In genomic region chr5:151023651-151024050, GRCh38 we compare ENCODE assay signal across 11 cellular contexts. TPM values are rescaled to one million over a fixed set of nuclear protein-coding genes. Genes with fewer than 3 reads are reported as not detected.
DNase-seq lines count a peak whose midpoint lies in the region; ATAC-seq, FAIRE-seq and TF ChIP-seq lines count a peak whose summit lies in the region.
"Had no signal": no experiment of that assay in that cellular context is flagged by ENCODE, and none has a peak within 500 bp of the region (broad histone marks: within the 10 kb centered on the region; RNA-seq: fewer than 3 reads in every experiment).

No MANE protein-coding gene starts in this region.

- H3K27ac ChIP-seq in CD8-positive, alpha-beta memory T cell (ENCODE audit: low read depth, low read length) = peak overlapping the region; percentile 32
- H3K27ac ChIP-seq in astrocyte (ENCODE audit: low read depth, low read length) (no peak overlapping the region), heart right ventricle (peak overlapping the region; percentile 76 to 96 (median 92)), sigmoid colon (peak overlapping the region; percentile 71 to 83 (median 78)), endodermal cell (ENCODE audit: low read depth, low read length) (no peak overlapping the region), MM.1S (ENCODE audit: low read length) (no peak overlapping the region)

- 28 to 29% methylated on average over 8 of the region's 8 CpGs for WGBS in heart right ventricle, 2 donors
- 31 to 62% methylated on average over 8 of the region's 8 CpGs for WGBS in sigmoid colon, 2 donors
- WGBS in endodermal cell (ENCODE audit: insufficient coverage in 1 of 2, insufficient read length in 1 of 2), 2 experiments = 95 to 100% methylated on average over 6 to 8 of the region's 8 CpGs

- no peak for TF ChIP-seq EP300 in sigmoid colon (IDR thresholded peaks at IDR 0.05)

- H3K36me3 ChIP-seq in CD8-positive, alpha-beta memory T cell (ENCODE audit: insufficient read depth, low read length) = peaks cover 7% of the 10 kb centered on the region
- H3K36me3 ChIP-seq in astrocyte (ENCODE audit: insufficient read depth, low read length) = peaks cover 9% of the 10 kb centered on the region
- H3K36me3 ChIP-seq in heart right ventricle = peaks cover 0 to 42% (median 15%) of the 10 kb centered on the region in 9 donors
- H3K36me3 ChIP-seq in sigmoid colon = peaks cover 8 to 31% (median 14%) of the 10 kb centered on the region in 4 donors
- peaks cover 15% of the 10 kb centered on the region for H3K36me3 ChIP-seq in endodermal cell (ENCODE audit: control insufficient read depth, insufficient read depth, low read length)
- H3K36me3 ChIP-seq in MM.1S (replicated peaks; ENCODE audit: insufficient read depth, low read length) = no peaks in the 10 kb centered on the region

- no peaks in the 10 kb centered on the region for H3K9me3 ChIP-seq in CD8-positive, alpha-beta memory T cell (ENCODE audit: low read length)
- H3K9me3 ChIP-seq in astrocyte (ENCODE audit: insufficient read depth, low read depth, low read length) = no peaks in the 10 kb centered on the region
- no peaks in the 10 kb centered on the region for H3K9me3 ChIP-seq in heart right ventricle
- no peaks in the 10 kb centered on the region for H3K9me3 ChIP-seq in sigmoid colon
- H3K9me3 ChIP-seq in endodermal cell (ENCODE audit: control insufficient read depth, low read length) = no peaks in the 10 kb centered on the region
- H3K9me3 ChIP-seq in MM.1S (replicated peaks; ENCODE audit: insufficient read depth, low read length) = no peaks in the 10 kb centered on the region

- H2AFZ ChIP-seq in astrocyte (ENCODE audit: low read depth, low read length) (no peak overlapping the region), MM.1S (ENCODE audit: low read length) (no peak overlapping the region)

- H3K9me2 ChIP-seq in MM.1S (replicated peaks; ENCODE audit: insufficient read depth, low read length) = no peaks in the 10 kb centered on the region

- CTCF ChIA-PET in CD8-positive, alpha-beta memory T cell (lab: Charles Lee) = interaction anchor here (1.1 kb wide), 1 partner anchor 10 kb away, joined by 4 read pairs; no protein-coding TSS in a partner anchor

- no peaks in the 10 kb centered on the region for H4K20me1 ChIP-seq in astrocyte (ENCODE audit: insufficient read depth, low read length)
- H4K20me1 ChIP-seq in MM.1S (ENCODE audit: insufficient read depth, low read length) = no peaks in the 10 kb centered on the region

- no peak overlapping the region for H3K4me3 Mint-ChIP-seq in CD8-positive, alpha-beta memory T cell
- no peak overlapping the region for H3K4me3 Mint-ChIP-seq in astrocyte (ENCODE audit: unreplicated experiment)
- no peak overlapping the region for H3K4me3 Mint-ChIP-seq in endodermal cell
- H3K4me3 Mint-ChIP-seq: activated B cell treated with CpG ODN at 0.5 μM for 24 hours; activated naive CD4-positive, alpha-beta T cell treated with anti-CD3 and anti-CD28 coated beads, Interleukin-2, amount 50 U/mL, for 24 hours; IgD-negative memory B cell had no signal

- H3K4me1 ChIP-seq in CD8-positive, alpha-beta memory T cell (ENCODE audit: insufficient read depth, low read length) = peaks cover 10% of the 10 kb centered on the region
- H3K4me1 ChIP-seq in astrocyte (ENCODE audit: insufficient read depth, low read length) (peaks cover 10% of the 10 kb centered on the region), heart right ventricle (peaks cover 38 to 96% (median 85%) of the 10 kb centered on the region in 9 donors), sigmoid colon (peaks cover 0 to 55% (median 41%) of the 10 kb centered on the region in 4 donors), endodermal cell (ENCODE audit: control insufficient read depth, insufficient read depth, low read length) (no peaks in the 10 kb centered on the region), MM.1S (ENCODE audit: low read length) (no peaks in the 10 kb centered on the region)

- DNase-seq in CD8-positive, alpha-beta memory T cell = no peak
- DNase-seq in astrocyte (ENCODE audit: low read depth) (peak; percentile 66), heart right ventricle (peak; percentile 70 to 77), sigmoid colon (peak; percentile 79), NCI-H128 (lab: John Stamatoyannopoulos, UW; ENCODE audit: unreplicated experiment) (no peak), endodermal cell (no peak), MM.1S (no peak)
- DNase-seq: activated B cell treated with CpG ODN at 0.5 μM for 24 hours had no signal

- ATAC-seq in heart right ventricle (peak; percentile 32 to 64 (median 41)), GM18502 (IDR thresholded peaks at IDR 0.05; ENCODE audit: poor library complexity, unreplicated experiment) (no peak)

- H3K4me2 ChIP-seq in astrocyte (ENCODE audit: low read length) (no peak overlapping the region), MM.1S (ENCODE audit: low read depth, low read length) (no peak overlapping the region)

- no peaks in the 10 kb centered on the region for H3K9me3 Mint-ChIP-seq in CD8-positive, alpha-beta memory T cell
- peaks cover 2% of the 10 kb centered on the region for H3K9me3 Mint-ChIP-seq in astrocyte (ENCODE audit: unreplicated experiment)
- no peaks in the 10 kb centered on the region for H3K9me3 Mint-ChIP-seq in endodermal cell
- H3K9me3 Mint-ChIP-seq: activated B cell treated with CpG ODN at 0.5 μM for 24 hours; activated naive CD4-positive, alpha-beta T cell treated with anti-CD3 and anti-CD28 coated beads, Interleukin-2, amount 50 U/mL, for 24 hours; IgD-negative memory B cell had no signal

- no peaks in the 10 kb centered on the region; the same call in 1 of the 2 replicates for H3F3A ChIP-seq in MM.1S (ENCODE audit: insufficient read depth, low read length)

- TF ChIP-seq CTCF in astrocyte (IDR thresholded peaks at IDR 0.05; ENCODE audit: insufficient read depth, low read depth, low read length) (no peak), heart right ventricle (IDR thresholded peaks at IDR 0.05) (no peak), sigmoid colon (IDR thresholded peaks at IDR 0.05) (no peak), endodermal cell (conservative IDR thresholded peaks at IDR 0.05) (no peak), MM.1S (IDR thresholded peaks at IDR 0.05; ENCODE audit: low read length) (no peak)

- H3K27ac Mint-ChIP-seq in CD8-positive, alpha-beta memory T cell = peak overlapping the region in 2 of 8 donors; percentile 33
- H3K27ac Mint-ChIP-seq in astrocyte (ENCODE audit: unreplicated experiment) (no peak overlapping the region), endodermal cell (no peak overlapping the region)
- H3K27ac Mint-ChIP-seq: activated naive CD4-positive, alpha-beta T cell treated with anti-CD3 and anti-CD28 coated beads, Interleukin-2, amount 50 U/mL, for 24 hours had no signal

- intact Hi-C loops in heart right ventricle (cut with DNase I) (loop anchor here in 1 of 10 donors (2.0 kb wide), 1 partner anchor 19 kb away; no protein-coding TSS in a partner anchor), sigmoid colon (cut with DNase I) (no loop called here)

- peaks cover 0 to 32% (median 6%) of the 10 kb centered on the region in 3 donors for H3K36me3 Mint-ChIP-seq in CD8-positive, alpha-beta memory T cell
- H3K36me3 Mint-ChIP-seq in astrocyte (ENCODE audit: low read depth, unreplicated experiment) (peaks cover 32% of the 10 kb centered on the region), endodermal cell (ENCODE audit: low read depth) (peaks cover 27% of the 10 kb centered on the region)

- H3K9ac ChIP-seq in astrocyte (ENCODE audit: low read length) (no peak overlapping the region), endodermal cell (ENCODE audit: extremely low read depth, low read length, poor library complexity, severe bottlenecking) (no peak overlapping the region), MM.1S (ENCODE audit: low read length) (no peak overlapping the region)

- no peak for FAIRE-seq in astrocyte (lab: Jason Lieb, UNC)

- H3K27me3 Mint-ChIP-seq in CD8-positive, alpha-beta memory T cell = no peaks in the 10 kb centered on the region
- no peaks in the 10 kb centered on the region for H3K27me3 Mint-ChIP-seq in astrocyte (ENCODE audit: low read depth, unreplicated experiment)
- peaks cover 11% of the 10 kb centered on the region for H3K27me3 Mint-ChIP-seq in endodermal cell (ENCODE audit: insufficient read depth)
- H3K27me3 Mint-ChIP-seq: activated B cell treated with CpG ODN at 0.5 μM for 24 hours, IgD-negative memory B cell had no signal

- no peak for TF ChIP-seq POLR2A in sigmoid colon (IDR thresholded peaks at IDR 0.05)

- POLR2A ChIA-PET in CD8-positive, alpha-beta memory T cell (lab: Charles Lee) = no interaction called here

- H3K27me3 ChIP-seq in CD8-positive, alpha-beta memory T cell (ENCODE audit: insufficient read depth, low read length, poor library complexity, severe bottlenecking) = no peaks in the 10 kb centered on the region
- no peaks in the 10 kb centered on the region for H3K27me3 ChIP-seq in astrocyte (ENCODE audit: insufficient read depth, low read length)
- H3K27me3 ChIP-seq in heart right ventricle = no peaks in the 10 kb centered on the region
- H3K27me3 ChIP-seq in sigmoid colon = no peaks in the 10 kb centered on the region
- no peaks in the 10 kb centered on the region for H3K27me3 ChIP-seq in endodermal cell (ENCODE audit: control insufficient read depth, insufficient read depth, low read length, poor library complexity, severe bottlenecking)
- no peaks in the 10 kb centered on the region for H3K27me3 ChIP-seq in MM.1S (replicated peaks; ENCODE audit: insufficient read depth, low read length)

- H3K79me2 ChIP-seq in astrocyte (ENCODE audit: insufficient read depth, low read length) = no peaks in the 10 kb centered on the region
- no peaks in the 10 kb centered on the region for H3K79me2 ChIP-seq in MM.1S (ENCODE audit: low read length)

- H3K4me3 ChIP-seq in CD8-positive, alpha-beta memory T cell (ENCODE audit: low read length) = no peak overlapping the region
- no peak overlapping the region for H3K4me3 ChIP-seq in astrocyte (ENCODE audit: insufficient read depth, low read depth, low read length)
- H3K4me3 ChIP-seq in heart right ventricle = peak overlapping the region in 4 of 10 donors; percentile 2 to 87 (median 44)
- peak overlapping the region; percentile 58 to 72 (median 66) for H3K4me3 ChIP-seq in sigmoid colon
- H3K4me3 ChIP-seq in endodermal cell (ENCODE audit: low read length) = no peak overlapping the region
- no peak overlapping the region for H3K4me3 ChIP-seq in MM.1S (ENCODE audit: low read length)

- peaks cover 24 to 45% (median 37%) of the 10 kb centered on the region in 3 donors for H3K4me1 Mint-ChIP-seq in CD8-positive, alpha-beta memory T cell
- H3K4me1 Mint-ChIP-seq in astrocyte (ENCODE audit: low read depth, unreplicated experiment) (peaks cover 7% of the 10 kb centered on the region), endodermal cell (peaks cover 6% of the 10 kb centered on the region)

RNA-seq across cellular contexts. Expression of gene GPX3, which starts 3.3 kb away (rescaled TPM):
- total RNA-seq in CD8-positive, alpha-beta memory T cell = not detected
- 0.63 TPM for polyA plus RNA-seq in CD8-positive, alpha-beta memory T cell
- 12.2 and 15.6 TPM in 2 replicates for total RNA-seq in astrocyte
- total RNA-seq in heart right ventricle = 100 to 1,000 TPM; 208 to 990 (median 601) TPM
- polyA plus RNA-seq in heart right ventricle = 1,000 to 10,000 TPM; 1,059 to 1,234 TPM
- 1,000 to 10,000 TPM in 2 of 4 donors, 100 to 1,000 TPM in 2; 616 to 2,079 (median 918) TPM for total RNA-seq in sigmoid colon
- polyA plus RNA-seq in sigmoid colon = 1,000 to 10,000 TPM in 1 of 3 donors, 100 to 1,000 TPM in 1, 10 to 100 TPM in 1; 85.1 to 1,326 (median 302) TPM
- total RNA-seq in endodermal cell = 10 to 100 TPM; 44.9 to 47.1 TPM
- 27.5 TPM for polyA plus RNA-seq in endodermal cell (2013, experiment 1 of 2)
- polyA plus RNA-seq in endodermal cell (2013, experiment 2 of 2) = 26.7 TPM

RNA-seq across cellular contexts. Expression of gene TNIP1, which starts 57.2 kb away (rescaled TPM):
- 100 to 1,000 TPM; 212 to 213 TPM for total RNA-seq in CD8-positive, alpha-beta memory T cell
- polyA plus RNA-seq in CD8-positive, alpha-beta memory T cell = 62.4 TPM
- total RNA-seq in astrocyte = 98.5 and 119 TPM in 2 replicates
- 100 to 1,000 TPM; 113 to 130 (median 125) TPM for total RNA-seq in heart right ventricle
- 10 to 100 TPM; 63.8 to 78.1 TPM for polyA plus RNA-seq in heart right ventricle
- total RNA-seq in sigmoid colon = 10 to 100 TPM; 55.1 to 73.1 (median 62.8) TPM
- 100 to 1,000 TPM; 153 to 210 (median 195) TPM for polyA plus RNA-seq in sigmoid colon
- 10 to 100 TPM; 51.3 to 52.2 TPM for total RNA-seq in endodermal cell
- polyA plus RNA-seq in endodermal cell (2013, experiment 1 of 2) = 33.0 TPM
- 31.1 TPM for polyA plus RNA-seq in endodermal cell (2013, experiment 2 of 2)

Comparison
In these comparisons a context has a peak if more than half of its experiments do, and no peak if none do; other contexts are left out.
1. DNase-seq: peak in astrocyte (single experiment), heart right ventricle (2 of 2) and sigmoid colon (single experiment); none in CD8-positive, alpha-beta memory T cell (0 of 5), NCI-H128 (single experiment), endodermal cell (single experiment) and MM.1S (single experiment).
2. H3K27ac ChIP-seq: peak in CD8-positive, alpha-beta memory T cell (single experiment), heart right ventricle (10 of 10) and sigmoid colon (4 of 4); none in astrocyte (single experiment), endodermal cell (single experiment) and MM.1S (single experiment).
3. H3K4me3 ChIP-seq: peak in sigmoid colon (4 of 4); none in CD8-positive, alpha-beta memory T cell (single experiment), astrocyte (single experiment), endodermal cell (single experiment) and MM.1S (single experiment).
4. RNA of gene GPX3, which starts 3.3 kb away (total RNA-seq): 616 to 2,079 TPM in sigmoid colon, 208 to 990 TPM in heart right ventricle, 44.9 to 47.1 TPM in endodermal cell and 12.2 to 15.6 TPM in astrocyte; not detected in CD8-positive, alpha-beta memory T cell; every median in the first group is over 10 times any median in the second.